ENCODE assay signal across 14 cellular contexts in the genomic region with DNA sequence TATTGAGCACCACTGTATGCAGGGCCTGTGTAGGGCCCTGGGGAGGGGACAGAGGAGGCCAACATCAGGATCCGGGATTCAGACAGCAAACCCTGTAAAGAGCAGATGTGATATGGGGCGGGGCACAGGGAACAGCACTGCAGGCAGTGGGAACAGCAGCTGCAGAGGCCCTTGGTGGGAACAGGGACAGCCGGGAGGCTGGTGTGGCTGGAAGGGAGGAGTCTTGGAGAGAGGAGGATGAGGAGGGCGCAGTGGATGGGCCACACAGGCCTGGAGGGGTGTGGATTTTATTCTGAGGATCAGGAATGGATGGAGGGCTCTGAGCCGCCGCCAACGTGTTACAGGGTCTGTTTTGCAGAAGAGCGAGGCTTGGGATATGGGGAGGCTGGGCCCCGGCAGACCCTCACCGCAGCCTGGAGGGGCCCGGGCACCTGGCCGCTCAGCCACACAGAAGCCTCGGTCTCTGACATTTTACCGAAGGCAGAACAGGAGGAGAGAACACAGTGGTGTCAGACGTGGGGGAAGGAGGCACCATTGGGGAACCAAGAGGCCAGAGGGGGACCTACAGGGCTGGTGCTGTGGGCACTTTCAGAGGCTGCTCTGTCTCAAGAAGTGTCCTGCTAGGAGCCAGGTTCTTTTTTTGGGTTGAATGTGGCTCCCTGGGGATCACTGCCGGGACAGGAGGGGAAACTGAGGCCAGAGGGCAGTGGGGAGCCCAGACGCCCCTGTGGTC. TPM values are rescaled to one million over a fixed set of nuclear protein-coding genes. Genes with fewer than 3 reads are reported as not detected.
"Had no signal": no experiment of that assay in that cellular context is flagged by ENCODE, and none has a peak within 500 bp of the region (broad histone marks: within the 10 kb centered on the region; RNA-seq: fewer than 3 reads in every experiment).

No MANE protein-coding gene starts in this region.

- H3K4me3 Mint-ChIP-seq: activated naive CD8-positive, alpha-beta T cell treated with anti-CD3 and anti-CD28 coated beads for 36 hours had no signal

- H3K27ac Mint-ChIP-seq: activated naive CD8-positive, alpha-beta T cell treated with anti-CD3 and anti-CD28 coated beads for 36 hours had no signal

- H3K36me3 Mint-ChIP-seq: activated naive CD8-positive, alpha-beta T cell treated with anti-CD3 and anti-CD28 coated beads for 36 hours had no signal

- H3K9ac ChIP-seq: parathyroid adenoma had no signal

- H2AFZ ChIP-seq: parathyroid adenoma had no signal

- H3K27ac ChIP-seq: breast epithelium, esophagus squamous epithelium, parathyroid adenoma, skin epidermis, thyroid gland, uterus had no signal

- H3K9me3 Mint-ChIP-seq: activated naive CD8-positive, alpha-beta T cell treated with anti-CD3 and anti-CD28 coated beads for 36 hours had no signal

- H3K9me3 ChIP-seq: breast epithelium, esophagus squamous epithelium, thyroid gland, uterus had no signal

- DNase-seq: activated CD4-positive, alpha-beta T cell treated with anti-CD3 and anti-CD28 coated beads for 1 hour; activated CD4-positive, alpha-beta T cell treated with anti-CD3 and anti-CD28 coated beads, Interleukin-2, amount 50 U/mL, for 48 hours; activated gamma-delta T cell; activated naive CD8-positive, alpha-beta T cell treated with anti-CD3 and anti-CD28 coated beads for 36 hours; activated T-cell treated with anti-CD3 and anti-CD28 coated beads, Interleukin-2, amount 50 U/mL, for 48 hours; esophagus squamous epithelium; foreskin fibroblast; T-helper 9 cell; thyroid gland; uterus had no signal

- H3K4me3 ChIP-seq: breast epithelium, esophagus squamous epithelium, skin epidermis, thyroid gland, uterus had no signal

- H3K36me3 ChIP-seq: breast epithelium, esophagus squamous epithelium, thyroid gland, uterus had no signal

- H3K79me2 ChIP-seq: parathyroid adenoma had no signal

RNA-seq across cellular contexts. Expression of a gene that starts 6.9 kb away (rescaled TPM):
- total RNA-seq: activated naive CD8-positive, alpha-beta T cell treated with anti-CD3 and anti-CD28 coated beads for 36 hours; esophagus squamous epithelium; lung microvascular endothelial cell; thyroid gland had no signal
